1 cellular context compared by ENCODE assay signal in the genomic region with DNA sequence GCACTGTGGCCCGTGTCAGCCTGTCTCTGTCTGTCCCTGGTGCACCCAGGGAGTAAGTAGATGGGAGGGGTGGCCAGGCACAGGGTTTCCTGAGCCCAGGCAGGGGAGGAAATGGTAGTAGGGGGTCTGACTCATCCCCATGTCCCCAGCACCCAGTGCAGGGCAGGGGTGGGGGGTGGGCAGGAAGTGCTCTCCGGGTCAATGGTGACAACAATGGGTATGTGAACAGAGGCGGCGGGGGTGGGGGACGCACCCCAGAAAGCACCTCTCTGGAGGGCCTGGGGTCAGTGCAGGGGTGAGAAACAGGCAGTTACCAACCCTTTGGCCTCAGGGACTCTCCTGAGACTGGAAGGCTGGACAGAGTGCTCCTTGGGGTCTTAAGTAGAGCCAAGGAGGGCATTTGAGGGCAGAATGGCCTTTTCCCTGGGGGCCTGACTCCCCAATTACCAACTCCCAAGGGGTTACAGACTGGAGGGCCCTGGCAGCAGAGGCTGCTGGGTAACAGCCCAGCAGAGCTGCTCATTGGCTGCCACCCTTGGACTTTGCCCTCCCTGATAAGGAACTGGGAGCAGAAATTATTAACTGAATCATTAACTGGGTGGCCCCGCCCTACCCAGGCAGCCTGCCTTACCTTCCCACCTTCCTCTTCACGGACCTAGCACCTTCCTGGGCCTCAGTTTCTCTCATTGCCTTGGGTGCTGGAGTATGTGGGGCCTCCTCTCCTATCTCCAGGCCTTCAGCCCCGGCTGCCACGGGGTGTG.
A peak's percentile ranks its signal among the peaks of the same experiment; 100 is the strongest.
TF ChIP-seq lines count a peak whose summit lies in the region.

No MANE protein-coding gene starts in this region.

TF ChIP-seq in HepG2, 621 proteins besides CTCF, POLR2A, EP300 and RAD21 (continues in another document):
- no peak for TF ChIP-seq KAT2B (IDR thresholded peaks at IDR 0.05; ENCODE audit: borderline replicate concordance, low read depth, low read length)
- peak; percentile 82; the same call in 1 of the 2 replicates for TF ChIP-seq ETV5 (CRISPR knock-in tag; IDR thresholded peaks at IDR 0.05; ENCODE audit: borderline replicate concordance)
- TF ChIP-seq ZNF788 (CRISPR knock-in tag; IDR thresholded peaks at IDR 0.05; ENCODE audit: borderline replicate concordance): peak; percentile 84; the same call in 1 of the 2 replicates
- TF ChIP-seq DR1 (CRISPR knock-in tag; IDR thresholded peaks at IDR 0.05): peak; percentile 78
- no peak for TF ChIP-seq ZNF138 (CRISPR knock-in tag; IDR thresholded peaks at IDR 0.05; ENCODE audit: low read depth)
- TF ChIP-seq YEATS2 (CRISPR knock-in tag; IDR thresholded peaks at IDR 0.05; ENCODE audit: borderline replicate concordance): peak; percentile 40; the same call in 1 of the 2 replicates
- TF ChIP-seq SIN3A (IDR thresholded peaks at IDR 0.05; ENCODE audit: borderline replicate concordance, low read depth, low read length): no peak
- TF ChIP-seq ZNF441 (CRISPR knock-in tag; IDR thresholded peaks at IDR 0.05; ENCODE audit: borderline replicate concordance): 0 out of 2 replicates have a peak, but pooled peaks have one; percentile 31
- TF ChIP-seq, protein P1, sequence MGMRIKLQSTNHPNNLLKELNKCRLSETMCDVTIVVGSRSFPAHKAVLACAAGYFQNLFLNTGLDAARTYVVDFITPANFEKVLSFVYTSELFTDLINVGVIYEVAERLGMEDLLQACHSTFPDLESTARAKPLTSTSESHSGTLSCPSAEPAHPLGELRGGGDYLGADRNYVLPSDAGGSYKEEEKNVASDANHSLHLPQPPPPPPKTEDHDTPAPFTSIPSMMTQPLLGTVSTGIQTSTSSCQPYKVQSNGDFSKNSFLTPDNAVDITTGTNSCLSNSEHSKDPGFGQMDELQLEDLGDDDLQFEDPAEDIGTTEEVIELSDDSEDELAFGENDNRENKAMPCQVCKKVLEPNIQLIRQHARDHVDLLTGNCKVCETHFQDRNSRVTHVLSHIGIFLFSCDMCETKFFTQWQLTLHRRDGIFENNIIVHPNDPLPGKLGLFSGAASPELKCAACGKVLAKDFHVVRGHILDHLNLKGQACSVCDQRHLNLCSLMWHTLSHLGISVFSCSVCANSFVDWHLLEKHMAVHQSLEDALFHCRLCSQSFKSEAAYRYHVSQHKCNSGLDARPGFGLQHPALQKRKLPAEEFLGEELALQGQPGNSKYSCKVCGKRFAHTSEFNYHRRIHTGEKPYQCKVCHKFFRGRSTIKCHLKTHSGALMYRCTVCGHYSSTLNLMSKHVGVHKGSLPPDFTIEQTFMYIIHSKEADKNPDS (CRISPR knock-in tag; IDR thresholded peaks at IDR 0.05): no peak
- TF ChIP-seq BRD4 (CRISPR knock-in tag; IDR thresholded peaks at IDR 0.05): peak; percentile 70
- TF ChIP-seq NCOA1 (CRISPR knock-in tag; IDR thresholded peaks at IDR 0.05): peak; percentile 79; the same call in 1 of the 2 replicates
- peak; percentile 23 for TF ChIP-seq TBL1XR1 (IDR thresholded peaks at IDR 0.05; ENCODE audit: borderline replicate concordance, low read length, partially characterized antibody)
- TF ChIP-seq RNF2 (conservative IDR thresholded peaks at IDR 0.05; ENCODE audit: low read depth): no peak
- peak; percentile 90; the same call in 1 of the 2 replicates for TF ChIP-seq RFXAP (CRISPR knock-in tag; IDR thresholded peaks at IDR 0.05; ENCODE audit: borderline replicate concordance)
- TF ChIP-seq, protein P2, sequence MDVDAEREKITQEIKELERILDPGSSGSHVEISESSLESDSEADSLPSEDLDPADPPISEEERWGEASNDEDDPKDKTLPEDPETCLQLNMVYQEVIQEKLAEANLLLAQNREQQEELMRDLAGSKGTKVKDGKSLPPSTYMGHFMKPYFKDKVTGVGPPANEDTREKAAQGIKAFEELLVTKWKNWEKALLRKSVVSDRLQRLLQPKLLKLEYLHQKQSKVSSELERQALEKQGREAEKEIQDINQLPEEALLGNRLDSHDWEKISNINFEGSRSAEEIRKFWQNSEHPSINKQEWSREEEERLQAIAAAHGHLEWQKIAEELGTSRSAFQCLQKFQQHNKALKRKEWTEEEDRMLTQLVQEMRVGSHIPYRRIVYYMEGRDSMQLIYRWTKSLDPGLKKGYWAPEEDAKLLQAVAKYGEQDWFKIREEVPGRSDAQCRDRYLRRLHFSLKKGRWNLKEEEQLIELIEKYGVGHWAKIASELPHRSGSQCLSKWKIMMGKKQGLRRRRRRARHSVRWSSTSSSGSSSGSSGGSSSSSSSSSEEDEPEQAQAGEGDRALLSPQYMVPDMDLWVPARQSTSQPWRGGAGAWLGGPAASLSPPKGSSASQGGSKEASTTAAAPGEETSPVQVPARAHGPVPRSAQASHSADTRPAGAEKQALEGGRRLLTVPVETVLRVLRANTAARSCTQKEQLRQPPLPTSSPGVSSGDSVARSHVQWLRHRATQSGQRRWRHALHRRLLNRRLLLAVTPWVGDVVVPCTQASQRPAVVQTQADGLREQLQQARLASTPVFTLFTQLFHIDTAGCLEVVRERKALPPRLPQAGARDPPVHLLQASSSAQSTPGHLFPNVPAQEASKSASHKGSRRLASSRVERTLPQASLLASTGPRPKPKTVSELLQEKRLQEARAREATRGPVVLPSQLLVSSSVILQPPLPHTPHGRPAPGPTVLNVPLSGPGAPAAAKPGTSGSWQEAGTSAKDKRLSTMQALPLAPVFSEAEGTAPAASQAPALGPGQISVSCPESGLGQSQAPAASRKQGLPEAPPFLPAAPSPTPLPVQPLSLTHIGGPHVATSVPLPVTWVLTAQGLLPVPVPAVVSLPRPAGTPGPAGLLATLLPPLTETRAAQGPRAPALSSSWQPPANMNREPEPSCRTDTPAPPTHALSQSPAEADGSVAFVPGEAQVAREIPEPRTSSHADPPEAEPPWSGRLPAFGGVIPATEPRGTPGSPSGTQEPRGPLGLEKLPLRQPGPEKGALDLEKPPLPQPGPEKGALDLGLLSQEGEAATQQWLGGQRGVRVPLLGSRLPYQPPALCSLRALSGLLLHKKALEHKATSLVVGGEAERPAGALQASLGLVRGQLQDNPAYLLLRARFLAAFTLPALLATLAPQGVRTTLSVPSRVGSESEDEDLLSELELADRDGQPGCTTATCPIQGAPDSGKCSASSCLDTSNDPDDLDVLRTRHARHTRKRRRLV (CRISPR knock-in tag; IDR thresholded peaks at IDR 0.05): 0 out of 2 replicates have a peak, but pooled peaks have one; percentile 35
- TF ChIP-seq, protein P3, sequence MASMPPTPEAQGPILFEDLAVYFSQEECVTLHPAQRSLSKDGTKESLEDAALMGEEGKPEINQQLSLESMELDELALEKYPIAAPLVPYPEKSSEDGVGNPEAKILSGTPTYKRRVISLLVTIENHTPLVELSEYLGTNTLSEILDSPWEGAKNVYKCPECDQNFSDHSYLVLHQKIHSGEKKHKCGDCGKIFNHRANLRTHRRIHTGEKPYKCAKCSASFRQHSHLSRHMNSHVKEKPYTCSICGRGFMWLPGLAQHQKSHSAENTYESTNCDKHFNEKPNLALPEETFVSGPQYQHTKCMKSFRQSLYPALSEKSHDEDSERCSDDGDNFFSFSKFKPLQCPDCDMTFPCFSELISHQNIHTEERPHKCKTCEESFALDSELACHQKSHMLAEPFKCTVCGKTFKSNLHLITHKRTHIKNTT (CRISPR knock-in tag; IDR thresholded peaks at IDR 0.05): no peak
- peak; percentile 90 for TF ChIP-seq ZNF143 (CRISPR knock-in tag; IDR thresholded peaks at IDR 0.05)
- TF ChIP-seq SNAI1 (CRISPR knock-in tag; IDR thresholded peaks at IDR 0.05; ENCODE audit: borderline replicate concordance): no peak
- peak; percentile 41 for TF ChIP-seq CBX1 (IDR thresholded peaks at IDR 0.05; ENCODE audit: low read depth)
- TF ChIP-seq BCL6 (CRISPR knock-in tag; IDR thresholded peaks at IDR 0.05): peak; percentile 48
- no peak for TF ChIP-seq ZNF724P (CRISPR knock-in tag; IDR thresholded peaks at IDR 0.05; ENCODE audit: borderline replicate concordance)
- TF ChIP-seq ZNF350 (CRISPR knock-in tag; IDR thresholded peaks at IDR 0.05; ENCODE audit: borderline replicate concordance, low read depth): peak; percentile 67
- TF ChIP-seq HMG20B (CRISPR knock-in tag; conservative IDR thresholded peaks at IDR 0.05): peak; percentile 74
- TF ChIP-seq RBM22 (optimal IDR thresholded peaks at IDR 0.05; ENCODE audit: low read length): peak; percentile 88
- peak; percentile 97 for TF ChIP-seq HNF4A (CRISPR knock-in tag; IDR thresholded peaks at IDR 0.05)
- TF ChIP-seq, protein P4, sequence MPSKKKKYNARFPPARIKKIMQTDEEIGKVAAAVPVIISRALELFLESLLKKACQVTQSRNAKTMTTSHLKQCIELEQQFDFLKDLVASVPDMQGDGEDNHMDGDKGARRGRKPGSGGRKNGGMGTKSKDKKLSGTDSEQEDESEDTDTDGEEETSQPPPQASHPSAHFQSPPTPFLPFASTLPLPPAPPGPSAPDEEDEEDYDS (CRISPR knock-in tag; IDR thresholded peaks at IDR 0.05): peak; percentile 58
- no peak for TF ChIP-seq ZNF510 (CRISPR knock-in tag; IDR thresholded peaks at IDR 0.05; ENCODE audit: low read depth)
- TF ChIP-seq MIER3 (CRISPR knock-in tag; IDR thresholded peaks at IDR 0.05; ENCODE audit: borderline replicate concordance): peak; percentile 71; the same call in 1 of the 2 replicates
- TF ChIP-seq GATAD2A (CRISPR knock-in tag; IDR thresholded peaks at IDR 0.05): peak; percentile 90
- peak; percentile 20; the same call in 1 of the 2 replicates for TF ChIP-seq CEBPG (CRISPR knock-in tag; IDR thresholded peaks at IDR 0.05)
- TF ChIP-seq, protein P5, sequence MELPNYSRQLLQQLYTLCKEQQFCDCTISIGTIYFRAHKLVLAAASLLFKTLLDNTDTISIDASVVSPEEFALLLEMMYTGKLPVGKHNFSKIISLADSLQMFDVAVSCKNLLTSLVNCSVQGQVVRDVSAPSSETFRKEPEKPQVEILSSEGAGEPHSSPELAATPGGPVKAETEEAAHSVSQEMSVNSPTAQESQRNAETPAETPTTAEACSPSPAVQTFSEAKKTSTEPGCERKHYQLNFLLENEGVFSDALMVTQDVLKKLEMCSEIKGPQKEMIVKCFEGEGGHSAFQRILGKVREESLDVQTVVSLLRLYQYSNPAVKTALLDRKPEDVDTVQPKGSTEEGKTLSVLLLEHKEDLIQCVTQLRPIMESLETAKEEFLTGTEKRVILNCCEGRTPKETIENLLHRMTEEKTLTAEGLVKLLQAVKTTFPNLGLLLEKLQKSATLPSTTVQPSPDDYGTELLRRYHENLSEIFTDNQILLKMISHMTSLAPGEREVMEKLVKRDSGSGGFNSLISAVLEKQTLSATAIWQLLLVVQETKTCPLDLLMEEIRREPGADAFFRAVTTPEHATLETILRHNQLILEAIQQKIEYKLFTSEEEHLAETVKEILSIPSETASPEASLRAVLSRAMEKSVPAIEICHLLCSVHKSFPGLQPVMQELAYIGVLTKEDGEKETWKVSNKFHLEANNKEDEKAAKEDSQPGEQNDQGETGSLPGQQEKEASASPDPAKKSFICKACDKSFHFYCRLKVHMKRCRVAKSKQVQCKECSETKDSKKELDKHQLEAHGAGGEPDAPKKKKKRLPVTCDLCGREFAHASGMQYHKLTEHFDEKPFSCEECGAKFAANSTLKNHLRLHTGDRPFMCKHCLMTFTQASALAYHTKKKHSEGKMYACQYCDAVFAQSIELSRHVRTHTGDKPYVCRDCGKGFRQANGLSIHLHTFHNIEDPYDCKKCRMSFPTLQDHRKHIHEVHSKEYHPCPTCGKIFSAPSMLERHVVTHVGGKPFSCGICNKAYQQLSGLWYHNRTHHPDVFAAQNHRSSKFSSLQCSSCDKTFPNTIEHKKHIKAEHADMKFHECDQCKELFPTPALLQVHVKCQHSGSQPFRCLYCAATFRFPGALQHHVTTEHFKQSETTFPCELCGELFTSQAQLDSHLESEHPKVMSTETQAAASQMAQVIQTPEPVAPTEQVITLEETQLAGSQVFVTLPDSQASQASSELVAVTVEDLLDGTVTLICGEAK (IDR thresholded peaks at IDR 0.05): no peak
- TF ChIP-seq, protein P5 (CRISPR knock-in tag; IDR thresholded peaks at IDR 0.05): peak; percentile 50
- TF ChIP-seq, protein P6, sequence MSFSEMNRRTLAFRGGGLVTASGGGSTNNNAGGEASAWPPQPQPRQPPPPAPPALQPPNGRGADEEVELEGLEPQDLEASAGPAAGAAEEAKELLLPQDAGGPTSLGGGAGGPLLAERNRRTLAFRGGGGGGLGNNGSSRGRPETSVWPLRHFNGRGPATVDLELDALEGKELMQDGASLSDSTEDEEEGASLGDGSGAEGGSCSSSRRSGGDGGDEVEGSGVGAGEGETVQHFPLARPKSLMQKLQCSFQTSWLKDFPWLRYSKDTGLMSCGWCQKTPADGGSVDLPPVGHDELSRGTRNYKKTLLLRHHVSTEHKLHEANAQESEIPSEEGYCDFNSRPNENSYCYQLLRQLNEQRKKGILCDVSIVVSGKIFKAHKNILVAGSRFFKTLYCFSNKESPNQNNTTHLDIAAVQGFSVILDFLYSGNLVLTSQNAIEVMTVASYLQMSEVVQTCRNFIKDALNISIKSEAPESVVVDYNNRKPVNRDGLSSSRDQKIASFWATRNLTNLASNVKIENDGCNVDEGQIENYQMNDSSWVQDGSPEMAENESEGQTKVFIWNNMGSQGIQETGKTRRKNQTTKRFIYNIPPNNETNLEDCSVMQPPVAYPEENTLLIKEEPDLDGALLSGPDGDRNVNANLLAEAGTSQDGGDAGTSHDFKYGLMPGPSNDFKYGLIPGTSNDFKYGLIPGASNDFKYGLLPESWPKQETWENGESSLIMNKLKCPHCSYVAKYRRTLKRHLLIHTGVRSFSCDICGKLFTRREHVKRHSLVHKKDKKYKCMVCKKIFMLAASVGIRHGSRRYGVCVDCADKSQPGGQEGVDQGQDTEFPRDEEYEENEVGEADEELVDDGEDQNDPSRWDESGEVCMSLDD (CRISPR knock-in tag; IDR thresholded peaks at IDR 0.05; ENCODE audit: borderline replicate concordance): peak; percentile 99
- peak; percentile 24; the same call in 1 of the 2 replicates for TF ChIP-seq PITX1 (CRISPR knock-in tag; IDR thresholded peaks at IDR 0.05)
- TF ChIP-seq STAT5B (CRISPR knock-in tag; IDR thresholded peaks at IDR 0.05): no peak
